Comparison of ENCODE assay signal across 15 cellular contexts in genomic region chr7:111320133-111320532, GRCh38.
"Had no signal": no experiment of that assay in that cellular context is flagged by ENCODE, and none has a peak within 500 bp of the region (broad histone marks: within the 10 kb centered on the region; RNA-seq: fewer than 3 reads in every experiment).

No MANE protein-coding gene starts in this region.

- ATAC-seq: gastrocnemius medialis, heart right ventricle, WTC11 had no signal

- H3K9me3 Mint-ChIP-seq: neural progenitor cell had no signal

- DNase-seq: activated CD4-positive, alpha-beta memory T cell treated with anti-CD3 and anti-CD28 coated beads, Interleukin-2, amount 10 ng/mL, durations not matched to agents 7 days and 5 days; activated CD4-positive, alpha-beta T cell treated with anti-CD3 and anti-CD28 coated beads for 4 hours; activated effector memory CD4-positive, alpha-beta T cell treated with anti-CD3 and anti-CD28 coated beads, Interleukin-2, amount 50 U/mL, for 16 hours; activated T-cell treated with anti-CD3 and anti-CD28 coated beads, Interleukin-2, amount 50 U/mL, for 24 hours; amniotic stem cell; erythroblast; gastrocnemius medialis; heart right ventricle; naive B cell; ovary; sigmoid colon; spleen had no signal

- H3K27ac Mint-ChIP-seq: activated CD4-positive, alpha-beta memory T cell treated with anti-CD3 and anti-CD28 coated beads, Interleukin-2, amount 10 ng/mL, durations not matched to agents 7 days and 5 days; activated naive CD4-positive, alpha-beta T cell treated with anti-CD3 and anti-CD28 coated beads, Interleukin-2, amount 50 U/mL, for 24 hours; activated T-cell treated with anti-CD3 and anti-CD28 coated beads, Interleukin-2, amount 50 U/mL, for 24 hours; neural progenitor cell; WTC11 had no signal

- H3K36me3 Mint-ChIP-seq: neural progenitor cell had no signal
